In genomic region chr1:228477263-228477662, GRCh38 we compare ENCODE assay signal across 16 cellular contexts. TPM values are rescaled to one million over a fixed set of nuclear protein-coding genes. Genes with fewer than 3 reads are reported as not detected.
DNase-seq lines count a peak whose midpoint lies in the region; ATAC-seq and TF ChIP-seq lines count a peak whose summit lies in the region.
"Had no signal": no experiment of that assay in that cellular context is flagged by ENCODE, and none has a peak within 500 bp of the region (broad histone marks: within the 10 kb centered on the region; RNA-seq: fewer than 3 reads in every experiment).

No MANE protein-coding gene starts in this region.

- peak overlapping the region; percentile 63; the same call in 1 of the 2 replicates for H3K4me2 ChIP-seq in GM23338
- no peak overlapping the region for H3K4me2 ChIP-seq in mesendoderm (ENCODE audit: low read length)

- no peak overlapping the region for H3K4ac ChIP-seq in mesendoderm (ENCODE audit: low read depth, low read length)

- 0 out of 2 replicates have a peak, but pooled peaks cover 3% of the 10 kb centered on the region for H3F3A ChIP-seq in GM23338 (replicated peaks; ENCODE audit: low read depth)

- H3K27me3 ChIP-seq in GM23338 (ENCODE audit: insufficient read depth) = peaks cover 11% of the 10 kb centered on the region; the same call in 1 of the 2 replicates
- no peaks in the 10 kb centered on the region for H3K27me3 ChIP-seq in mesendoderm (ENCODE audit: insufficient read depth, low read length, poor library complexity)

- H3K23ac ChIP-seq in mesendoderm (ENCODE audit: low read length) = no peak overlapping the region

- H3K36me3 ChIP-seq in GM23338 (ENCODE audit: insufficient read depth) (no peaks in the 10 kb centered on the region), mesendoderm (ENCODE audit: control insufficient read depth, insufficient read depth, low read length) (no peaks in the 10 kb centered on the region)
- H3K36me3 ChIP-seq: HAP-1 had no signal

- H2AK5ac ChIP-seq in mesendoderm (ENCODE audit: low read length) = no peak overlapping the region

- POLR2A ChIA-PET in WTC11 (lab: Charles Lee) = interaction anchor here (1.3 kb wide), 1 partner anchor 9 kb away, joined by 5 read pairs; the partner anchor contains the start of gene RNF187

- no peaks in the 10 kb centered on the region for H3K9me2 ChIP-seq in GM23338 (ENCODE audit: insufficient read depth)

- no peak overlapping the region for H3K27ac ChIP-seq in GM23338 (ENCODE audit: low read depth)
- no peak overlapping the region for H3K27ac ChIP-seq in mesendoderm (ENCODE audit: low read depth, low read length)
- H3K27ac ChIP-seq: C4-2B, HL-60 had no signal

- no peak overlapping the region for H4K5ac ChIP-seq in mesendoderm (ENCODE audit: low read length)

- H3K4me1 Mint-ChIP-seq in GM23338 = peaks cover 59% of the 10 kb centered on the region
- peaks cover 61% of the 10 kb centered on the region for H3K4me1 Mint-ChIP-seq in WTC11

- H3K36me3 Mint-ChIP-seq in GM23338 (ENCODE audit: low read depth) (no peaks in the 10 kb centered on the region; the same call in 2 of the 3 replicates), WTC11 (no peaks in the 10 kb centered on the region)

- CTCF ChIA-PET in WTC11 (lab: Charles Lee) = interaction anchor here (1.4 to 1.8 kb wide), 3 partner anchors 12 to 38 kb away, joined by 3 to 6 read pairs (median 4); no protein-coding TSS in a partner anchor

- no peak for TF ChIP-seq CTCF in GM23338 (conservative IDR thresholded peaks at IDR 0.05; ENCODE audit: low read depth in 2 of 2)
- TF ChIP-seq CTCF in WTC11 (IDR thresholded peaks at IDR 0.05) = no peak

- H2BK120ac ChIP-seq in mesendoderm (ENCODE audit: low read depth, low read length) = peak overlapping the region; percentile 32

- no peak overlapping the region for H2BK5ac ChIP-seq in mesendoderm (ENCODE audit: low read length)

- H3K4me3 Mint-ChIP-seq in GM23338 (peak overlapping the region; percentile 9; the same call in 1 of the 3 replicates), WTC11 (no peak overlapping the region)
- H3K4me3 Mint-ChIP-seq: CD4-positive, alpha-beta T cell had no signal

- H3K4me1 ChIP-seq in GM23338 (ENCODE audit: insufficient read depth) (peaks cover 73% of the 10 kb centered on the region), mesendoderm (ENCODE audit: control insufficient read depth, low read depth, low read length) (peaks cover 2% of the 10 kb centered on the region)

- H3K27me3 Mint-ChIP-seq in GM23338 (ENCODE audit: insufficient read depth, low read depth, poor library complexity) (peaks cover 21% of the 10 kb centered on the region), WTC11 (ENCODE audit: low read depth) (peaks cover 16% of the 10 kb centered on the region)

- WGBS in mesendoderm (ENCODE audit: extremely low coverage, insufficient coverage, low lambda C conversion rate) = no CpG with 5 or more reads among the region's 4 CpGs

- H3K27ac Mint-ChIP-seq in GM23338 (no peak overlapping the region), WTC11 (peak overlapping the region; percentile 28)
- H3K27ac Mint-ChIP-seq: CD4-positive, alpha-beta T cell had no signal

- H2BK15ac ChIP-seq in mesendoderm (replicated peaks; ENCODE audit: low read depth) = no peak overlapping the region

- ATAC-seq in GM23338 (no peak), WTC11 (no peak)

- H3K79me2 ChIP-seq in GM23338 (replicated peaks; ENCODE audit: insufficient read depth) (no peaks in the 10 kb centered on the region), mesendoderm (ENCODE audit: control insufficient read depth, insufficient read depth, low read length) (no peaks in the 10 kb centered on the region)

- H4K20me1 ChIP-seq in GM23338 (replicated peaks; ENCODE audit: insufficient read depth) = no peaks in the 10 kb centered on the region

- no peak overlapping the region for H3K9ac ChIP-seq in mesendoderm (ENCODE audit: low read length)

- H3K18ac ChIP-seq in mesendoderm (ENCODE audit: low read length) = no peak overlapping the region

- H3K79me1 ChIP-seq in mesendoderm (ENCODE audit: low read length) = no peaks in the 10 kb centered on the region

- DNase-seq in D341Med (ENCODE audit: low spot score) (peak; percentile 34), GM23338 (ENCODE audit: low spot score) (no peak), WTC11 (ENCODE audit: low spot score) (no peak), mesendoderm (no peak), DMS79 treated with DMSO at 0.1 percent for 48 hours (lab: John Stamatoyannopoulos, UW) (no peak)
- no peak for DNase-seq in activated CD4-positive, alpha-beta T cell treated with anti-CD3 and anti-CD28 coated beads for 1 hour
- DNase-seq in activated CD4-positive, alpha-beta T cell treated with anti-CD3 and anti-CD28 coated beads, Interleukin-2, amount 50 U/mL, for 1 hour = no peak
- DNase-seq: ACHN; Caco-2; CD4-positive, alpha-beta T cell; DMS153; DMS79; GF-D8 had no signal

- no peak overlapping the region for H3K4me3 ChIP-seq in GM23338
- H3K4me3 ChIP-seq in mesendoderm (ENCODE audit: low read length) = no peak overlapping the region
- H3K4me3 ChIP-seq: HAP-1 had no signal

- H3K56ac ChIP-seq in mesendoderm (ENCODE audit: low read length) = no peak overlapping the region

- peak overlapping the region; percentile 78; the same call in 1 of the 2 replicates for H2AFZ ChIP-seq in GM23338

- H3K9me3 Mint-ChIP-seq in GM23338 (no peaks in the 10 kb centered on the region; the same call in 1 of the 3 replicates), WTC11 (no peaks in the 10 kb centered on the region)
- H3K9me3 Mint-ChIP-seq: CD4-positive, alpha-beta T cell had no signal

- H4K8ac ChIP-seq in mesendoderm (ENCODE audit: low read depth, low read length) = no peak overlapping the region

TF ChIP-seq in GM23338, 12 proteins besides CTCF, POLR2A, EP300 and RAD21 (continues in another document):
- TF ChIP-seq CREB1 (CRISPR knock-in tag; IDR thresholded peaks at IDR 0.05; ENCODE audit: low read depth) (no peak), POLR2AphosphoS5 (IDR thresholded peaks at IDR 0.05; ENCODE audit: low read depth) (no peak)

TF ChIP-seq in WTC11, 78 proteins besides CTCF, POLR2A, EP300 and RAD21 (continues in another document):
- TF ChIP-seq ZSCAN18 (CRISPR knock-in tag; IDR thresholded peaks at IDR 0.05) (no peak), PRRX2 (CRISPR knock-in tag; IDR thresholded peaks at IDR 0.05) (no peak), ZBTB21 (CRISPR knock-in tag; IDR thresholded peaks at IDR 0.05; ENCODE audit: borderline replicate concordance) (no peak), NR3C1 (CRISPR knock-in tag; conservative IDR thresholded peaks at IDR 0.05; ENCODE audit: low read depth) (no peak), TP53 (CRISPR knock-in tag; IDR thresholded peaks at IDR 0.05) (no peak), MXD4 (CRISPR knock-in tag; IDR thresholded peaks at IDR 0.05; ENCODE audit: borderline replicate concordance) (no peak), ZNF425 (CRISPR knock-in tag; conservative IDR thresholded peaks at IDR 0.05) (no peak), MYBL2 (CRISPR knock-in tag; IDR thresholded peaks at IDR 0.05) (no peak), ZNF263 (CRISPR knock-in tag; IDR thresholded peaks at IDR 0.05; ENCODE audit: low read depth) (no peak)
- TF ChIP-seq, protein P1, sequence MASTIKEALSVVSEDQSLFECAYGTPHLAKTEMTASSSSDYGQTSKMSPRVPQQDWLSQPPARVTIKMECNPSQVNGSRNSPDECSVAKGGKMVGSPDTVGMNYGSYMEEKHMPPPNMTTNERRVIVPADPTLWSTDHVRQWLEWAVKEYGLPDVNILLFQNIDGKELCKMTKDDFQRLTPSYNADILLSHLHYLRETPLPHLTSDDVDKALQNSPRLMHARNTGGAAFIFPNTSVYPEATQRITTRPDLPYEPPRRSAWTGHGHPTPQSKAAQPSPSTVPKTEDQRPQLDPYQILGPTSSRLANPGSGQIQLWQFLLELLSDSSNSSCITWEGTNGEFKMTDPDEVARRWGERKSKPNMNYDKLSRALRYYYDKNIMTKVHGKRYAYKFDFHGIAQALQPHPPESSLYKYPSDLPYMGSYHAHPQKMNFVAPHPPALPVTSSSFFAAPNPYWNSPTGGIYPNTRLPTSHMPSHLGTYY (CRISPR knock-in tag; IDR thresholded peaks at IDR 0.05) = no peak

RNA-seq across cellular contexts. Expression of gene RNF187, which starts 9.9 kb away (rescaled TPM):
- 55.3 and 59.3 TPM in 2 replicates for total RNA-seq in GM23338 (2014; rRNA removed; shearing (Covaris generic))
- 24.8 and 28.7 TPM in 2 replicates for polyA plus RNA-seq in GM23338 (2016; fragmentation: Nextera tagmentation; extraction: Ambion mirVana)
- 121 to 141 TPM (median 121 TPM) in 3 replicates for total RNA-seq in WTC11 (2021)
- 38.8 TPM for polyA plus RNA-seq in mesendoderm (2013, experiment 1 of 2)
- 38.9 TPM for polyA plus RNA-seq in mesendoderm (2013, experiment 2 of 2)
